Comparison of ENCODE assay signal across 8 cellular contexts in the genomic region with DNA sequence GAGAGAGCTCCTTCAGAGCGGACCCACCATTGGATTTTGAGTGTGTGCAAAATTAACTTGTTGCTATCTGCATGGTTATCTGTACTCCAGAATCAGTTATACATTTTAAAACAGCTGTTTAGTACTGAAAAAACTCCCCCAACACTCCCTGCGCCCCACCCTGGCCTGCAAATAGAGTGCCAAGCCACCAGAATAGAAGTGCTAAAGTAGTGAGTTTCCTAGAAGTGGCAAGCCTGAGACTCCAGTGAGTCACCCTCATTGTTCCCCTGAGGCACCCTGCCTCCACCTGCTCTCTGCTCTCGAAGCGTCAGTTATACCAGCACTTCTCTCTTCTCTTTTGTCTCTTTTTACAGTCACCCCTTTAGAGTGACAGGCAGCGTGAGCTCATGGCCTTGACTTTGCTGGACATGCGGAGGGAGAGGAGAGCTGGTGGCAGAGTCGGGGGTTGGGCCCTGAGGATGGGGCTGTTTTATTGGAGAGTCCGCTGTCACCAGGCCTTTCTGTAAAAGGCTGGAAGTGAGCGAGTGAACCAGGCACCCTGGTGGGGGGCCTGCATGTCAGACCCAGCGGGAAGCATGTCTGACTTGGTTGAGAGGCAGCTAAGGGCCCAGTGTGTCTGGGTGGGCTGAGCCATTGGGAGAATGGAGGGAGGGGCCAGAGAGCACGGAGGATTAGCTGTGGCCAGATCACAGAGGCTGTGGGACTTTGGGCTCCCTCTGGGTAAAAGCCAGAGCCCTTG. TPM values are rescaled to one million over a fixed set of nuclear protein-coding genes. Genes with fewer than 3 reads are reported as not detected.
DNase-seq lines count a peak whose midpoint lies in the region; ATAC-seq lines count a peak whose summit lies in the region.

No MANE protein-coding gene starts in this region.

- ATAC-seq in GM19351 (IDR thresholded peaks at IDR 0.05; ENCODE audit: unreplicated experiment): peak; percentile 61
- ATAC-seq in HG03378 (IDR thresholded peaks at IDR 0.05; ENCODE audit: unreplicated experiment): peak; percentile 74

- DNase-seq in CD1c-positive myeloid dendritic cell (ENCODE audit: extremely low spot score) (peak; percentile 66), OCI-M1 (lab: John Stamatoyannopoulos, UW) (peak; percentile 58), iPS-NIHi11 (ENCODE audit: low spot score) (peak; percentile 43), HT-29 (ENCODE audit: low spot score) (no peak)
- peak; percentile 85 for DNase-seq in activated effector memory CD4-positive, alpha-beta T cell treated with anti-CD3 and anti-CD28 coated beads, Interleukin-2, amount 50 U/mL, for 16 hours
- peak; percentile 65 to 73 for DNase-seq in stimulated activated CD8-positive, alpha-beta memory T cell treated with anti-CD3 and anti-CD28 coated beads, Interleukin-15, amount 100 ng/mL, for 48 hours (ENCODE audit: low read depth in 2 of 2)

RNA-seq across cellular contexts. Expression of a gene that starts 10.4 kb away (rescaled TPM):
- total RNA-seq in HT-29 (2014; rRNA removed; shearing (Covaris generic)): 37.7 and 51.2 TPM in 2 replicates
